ENCODE assay signal across 2 cellular contexts in genomic region chr9:35798658-35799366, GRCh38.
TF ChIP-seq lines count a peak whose summit lies in the region.

No MANE protein-coding gene starts in this region.

TF ChIP-seq in A549, 52 proteins besides CTCF, POLR2A, EP300 and RAD21 (continued from another document):
- TF ChIP-seq CEBPB (IDR thresholded peaks at IDR 0.05) (no peak), FOSL2 (IDR thresholded peaks at IDR 0.05) (no peak), FOSL2 (CRISPR knock-in tag; IDR thresholded peaks at IDR 0.05) (peak; percentile 30; the same call in 1 of the 2 replicates), MAX (IDR thresholded peaks at IDR 0.05) (no peak), USF2 (IDR thresholded peaks at IDR 0.05) (peak; percentile 68), FOXS1 (CRISPR knock-in tag; IDR thresholded peaks at IDR 0.05) (no peak), HOXB13 (CRISPR knock-in tag; IDR thresholded peaks at IDR 0.05; ENCODE audit: low read depth) (no peak), RCOR1 (IDR thresholded peaks at IDR 0.05; ENCODE audit: low read depth, low read length) (no peak), NFE2L2 (conservative IDR thresholded peaks at IDR 0.05; ENCODE audit: low read length) (peak; percentile 32; the same call in 1 of the 2 replicates), JUNB (IDR thresholded peaks at IDR 0.05) (no peak)

TF ChIP-seq in HEK293, 187 proteins besides CTCF, POLR2A, EP300 and RAD21:
- TF ChIP-seq PRDM6 (tag by site-specific recombination; IDR thresholded peaks at IDR 0.05) (no peak), ZNF701 (tag by site-specific recombination; IDR thresholded peaks at IDR 0.05) (no peak), YY2 (tag by site-specific recombination; IDR thresholded peaks at IDR 0.05) (no peak), ZFHX2 (tag by site-specific recombination; conservative IDR thresholded peaks at IDR 0.05) (0 out of 2 replicates have a peak, but pooled peaks have one; percentile 9), ZNF639 (tag by site-specific recombination; IDR thresholded peaks at IDR 0.05) (0 out of 2 replicates have a peak, but pooled peaks have one; percentile 23), ZNF239 (tag by site-specific recombination; IDR thresholded peaks at IDR 0.05) (no peak), ZNF629 (tag by site-specific recombination; IDR thresholded peaks at IDR 0.05) (peak; percentile 33; the same call in 1 of the 2 replicates), ZNF585B (tag by site-specific recombination; IDR thresholded peaks at IDR 0.05) (no peak), GLIS1 (tag by site-specific recombination; IDR thresholded peaks at IDR 0.05) (no peak), PRDM2 (tag by site-specific recombination; IDR thresholded peaks at IDR 0.05; ENCODE audit: borderline replicate concordance) (no peak), ZNF558 (tag by site-specific recombination; IDR thresholded peaks at IDR 0.05) (no peak), ZNF26 (tag by site-specific recombination; IDR thresholded peaks at IDR 0.05) (no peak), ZNF660 (tag by site-specific recombination; IDR thresholded peaks at IDR 0.05) (no peak)
TF ChIP-seq in HEK293: peak in this region for 3.
